24 cellular contexts compared by ENCODE assay signal in the genomic region with DNA sequence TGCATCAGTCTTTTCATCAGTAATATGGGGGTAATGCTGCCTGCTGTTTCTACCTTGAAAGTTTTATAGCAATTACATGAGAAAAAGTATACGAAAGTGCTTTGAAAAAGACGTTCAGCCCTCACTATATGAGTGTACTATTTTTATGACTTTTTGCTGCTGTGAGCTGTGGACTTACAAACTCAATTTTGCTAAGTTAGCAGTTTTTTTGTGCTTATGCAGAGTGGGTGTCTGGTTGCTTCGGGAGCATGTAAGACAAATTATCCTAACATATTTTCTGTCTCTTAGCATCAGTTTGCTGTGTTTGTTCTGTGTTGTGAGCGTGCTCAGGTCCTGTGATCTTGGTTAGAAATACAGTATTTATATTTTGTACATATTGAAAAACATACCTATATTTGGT.
DNase-seq lines count a peak whose midpoint lies in the region; ATAC-seq, FAIRE-seq and TF ChIP-seq lines count a peak whose summit lies in the region.
"Had no signal": no experiment of that assay in that cellular context is flagged by ENCODE, and none has a peak within 500 bp of the region (broad histone marks: within the 10 kb centered on the region; RNA-seq: fewer than 3 reads in every experiment).

No MANE protein-coding gene starts in this region.

- no peaks in the 10 kb centered on the region for H3K23me2 ChIP-seq in H1 (ENCODE audit: low read depth, low read length)

- H3K27ac ChIP-seq in HepG2 (ENCODE audit: extremely low read length, insufficient read depth, low read length) (no peak overlapping the region), right lobe of liver (no peak overlapping the region), IMR-90 (ENCODE audit: insufficient read depth, low read length) (no peak overlapping the region), H1 (ENCODE audit: low read depth, low read length) (no peak overlapping the region)
- H3K27ac ChIP-seq: BLaER1 treated with 17β-estradiol and CSF1 and Interleukin-3, amounts not matched to agents 10 nM and 100 nM; C4-2B had no signal

- H4K8ac ChIP-seq in IMR-90 (ENCODE audit: low read depth in 2 of 2, low read length in 2 of 2): no peak overlapping the region
- no peak overlapping the region for H4K8ac ChIP-seq in H1 (ENCODE audit: extremely low read depth, insufficient read depth, low read length)

- H3K79me2 ChIP-seq in HepG2 (ENCODE audit: insufficient read depth, low read length) (no peaks in the 10 kb centered on the region), H1 (ENCODE audit: control insufficient read depth in 1 of 2, insufficient read depth in 2 of 2, low read length in 2 of 2) (no peaks in the 10 kb centered on the region)

- peaks cover 13% of the 10 kb centered on the region for H3K4me1 Mint-ChIP-seq in nephron
- H3K4me1 Mint-ChIP-seq: B cell had no signal

- H4K91ac ChIP-seq in IMR-90 (ENCODE audit: insufficient read depth, low read depth, low read length): no peak overlapping the region
- H4K91ac ChIP-seq in H1 (replicated peaks; ENCODE audit: insufficient read length, low read length): no peak overlapping the region

- dilution Hi-C loops in IMR-90 (cut with HindIII; ENCODE audit: low sequenced_read_pairs, unreplicated experiment): no loop called here

- no peak overlapping the region for H3K23ac ChIP-seq in IMR-90 (ENCODE audit: low read depth, low read length)
- no peak overlapping the region for H3K23ac ChIP-seq in H1 (ENCODE audit: insufficient read length)

- H3K4me1 ChIP-seq in HepG2 (ENCODE audit: insufficient read depth, low read length): no peaks in the 10 kb centered on the region
- H3K4me1 ChIP-seq in right lobe of liver: no peaks in the 10 kb centered on the region
- H3K4me1 ChIP-seq in IMR-90 (ENCODE audit: control insufficient read depth, insufficient read depth, low read length): no peaks in the 10 kb centered on the region
- peaks cover 7 to 20% (median 10%) of the 10 kb centered on the region in 4 experiments; a peak in 6 of 7 replicates for H3K4me1 ChIP-seq in H1 (replicated peaks in 1 of 4; ENCODE audit: control insufficient read depth in 3 of 4, insufficient read depth in 4 of 4, low read length in 3 of 4)
- H3K4me1 ChIP-seq: BLaER1 treated with 17β-estradiol and CSF1 and Interleukin-3, amounts not matched to agents 10 nM and 100 nM; Caco-2 had no signal

- no peak overlapping the region for H2BK15ac ChIP-seq in IMR-90 (ENCODE audit: low read depth, low read length)
- H2BK15ac ChIP-seq in H1 (ENCODE audit: low read length): no peak overlapping the region

- 4% methylated on average over 4 of the region's 4 CpGs for WGBS in HepG2 (ENCODE audit: low lambda C conversion rate)
- 55% methylated on average over 4 of the region's 4 CpGs for WGBS in right lobe of liver (ENCODE audit: insufficient coverage, low coverage, low lambda C conversion rate, missing lambda C conversion rate)
- WGBS in IMR-90 (ENCODE audit: extremely low coverage in 2 of 2, insufficient read length in 1 of 2), 2 experiments: no CpG with 5 or more reads among the region's 4 CpGs
- 85% methylated on average over 4 of the region's 4 CpGs; no CpG with 5 or more reads in 1 of the 2 experiments for WGBS in H1 (ENCODE audit: extremely low coverage in 1 of 2, insufficient coverage in 1 of 2, insufficient read length in 1 of 2, insufficient replicate concordance in 2 of 2, low coverage in 1 of 2, low lambda C conversion rate in 2 of 2, missing lambda C conversion rate in 1 of 2), 2 experiments

- H2AK5ac ChIP-seq in IMR-90 (ENCODE audit: low read depth, low read length) (no peak overlapping the region), H1 (ENCODE audit: low read depth, low read length) (no peak overlapping the region)

- H3K4me3 ChIP-seq in HepG2 (replicated peaks in 1 of 3; ENCODE audit: insufficient read depth in 1 of 3, low read depth in 2 of 3, low read length in 3 of 3): no peak overlapping the region
- no peak overlapping the region for H3K4me3 ChIP-seq in right lobe of liver
- H3K4me3 ChIP-seq in IMR-90 (ENCODE audit: insufficient read depth, low read depth, low read length): no peak overlapping the region
- H3K4me3 ChIP-seq in H1 (ENCODE audit: extremely low read depth in 1 of 4, insufficient read depth in 2 of 4, low read depth in 3 of 4, low read length in 4 of 4): no peak overlapping the region
- no peak overlapping the region for H3K4me3 ChIP-seq in foreskin fibroblast (ENCODE audit: low read depth in 1 of 2, low read length in 2 of 2)
- H3K4me3 ChIP-seq: BLaER1 treated with 17β-estradiol and CSF1 and Interleukin-3, amounts not matched to agents 10 nM and 100 nM had no signal

- H2BK12ac ChIP-seq in H1 (ENCODE audit: low read depth, low read length): no peak overlapping the region

- H2BK120ac ChIP-seq in IMR-90 (ENCODE audit: low read depth, low read length) (no peak overlapping the region), H1 (replicated peaks; ENCODE audit: low read depth, low read length) (no peak overlapping the region)

- TF ChIP-seq RAD21 in HepG2 (CRISPR knock-in tag; IDR thresholded peaks at IDR 0.05) (no peak), IMR-90 (IDR thresholded peaks at IDR 0.05; ENCODE audit: low read length) (no peak), H1 (IDR thresholded peaks at IDR 0.05 in 1 of 2, conservative IDR thresholded peaks at IDR 0.05 in 1 of 2; ENCODE audit: low read depth in 2 of 2, low read length in 2 of 2) (no peak)

- TF ChIP-seq EP300 in HepG2 (IDR thresholded peaks at IDR 0.05; ENCODE audit: low read depth in 2 of 2, low read length in 2 of 2) (no peak), HepG2 (CRISPR knock-in tag; IDR thresholded peaks at IDR 0.05; ENCODE audit: borderline replicate concordance) (no peak), H1 (IDR thresholded peaks at IDR 0.05; ENCODE audit: borderline replicate concordance in 1 of 2, low read depth in 2 of 2, low read length in 2 of 2) (no peak)

- no peak for FAIRE-seq in HepG2 (lab: Jason Lieb, UNC)
- FAIRE-seq in H1 (lab: Jason Lieb, UNC): no peak
- FAIRE-seq: A204.1, D721Med, G401.6, GM12891, GM19239 had no signal

- CTCF ChIA-PET in HepG2 (lab: Yijun Ruan, JAX; ENCODE audit: low intra/inter-chr PET ratio, low total read pairs): no interaction called here
- CTCF ChIA-PET in IMR-90 (lab: Yijun Ruan, JAX): no interaction called here
- CTCF ChIA-PET in H1 (lab: Charles Lee; ENCODE audit: partially characterized antibody): interaction anchor here (1.5 kb wide), 1 partner anchor 9 kb away, joined by 5 read pairs; no protein-coding TSS in a partner anchor

- no peaks in the 10 kb centered on the region for H3K36me3 ChIP-seq in HepG2 (replicated peaks in 1 of 2; ENCODE audit: control insufficient read depth in 1 of 2, insufficient read depth in 2 of 2, low read length in 2 of 2)
- no peaks in the 10 kb centered on the region for H3K36me3 ChIP-seq in right lobe of liver
- H3K36me3 ChIP-seq in IMR-90 (ENCODE audit: control insufficient read depth, insufficient read depth, low read length): no peaks in the 10 kb centered on the region
- no peaks in the 10 kb centered on the region for H3K36me3 ChIP-seq in H1 (ENCODE audit: control insufficient read depth in 2 of 4, insufficient read depth in 4 of 4, low read length in 3 of 4)
- H3K36me3 ChIP-seq: BLaER1 treated with 17β-estradiol and CSF1 and Interleukin-3, amounts not matched to agents 10 nM and 100 nM had no signal

- H3K9me3 Mint-ChIP-seq in nephron: no peaks in the 10 kb centered on the region
- H3K9me3 Mint-ChIP-seq: CD4-positive, alpha-beta T cell; CD8-positive, alpha-beta T cell had no signal

- H2AK9ac ChIP-seq in IMR-90 (replicated peaks; ENCODE audit: low read depth, low read length, poor library complexity): no peak overlapping the region

- H3K56ac ChIP-seq in IMR-90 (ENCODE audit: extremely low read depth, insufficient read depth, low read length) (no peak overlapping the region), H1 (replicated peaks; ENCODE audit: insufficient read length, low read depth, low read length) (no peak overlapping the region)

- in situ Hi-C loops in HepG2 (cut with HindIII; ENCODE audit: extremely low pct_ligation_motif_present, low pct_unique_long_range_greater_than_20kb) (no loop called here), IMR-90 (cut with MboI; ENCODE audit: low sequenced_read_pairs) (no loop called here)

- no peak overlapping the region for H3K4me2 ChIP-seq in HepG2 (ENCODE audit: low read depth, low read length)
- no peak overlapping the region for H3K4me2 ChIP-seq in IMR-90 (ENCODE audit: low read depth, low read length)
- H3K4me2 ChIP-seq in H1 (ENCODE audit: insufficient read depth in 1 of 2, low read depth in 2 of 2, low read length in 2 of 2): peak overlapping the region in 1 of 2 experiments; percentile 53; a peak in 1 of 4 replicates
- H3K4me2 ChIP-seq: BLaER1 treated with 17β-estradiol and CSF1 and Interleukin-3, amounts not matched to agents 10 nM and 100 nM had no signal

- H3K36me3 Mint-ChIP-seq in nephron (ENCODE audit: low read depth): no peaks in the 10 kb centered on the region
- H3K36me3 Mint-ChIP-seq: CD8-positive, alpha-beta T cell had no signal

- ATAC-seq in HepG2 (no peak), right lobe of liver (no peak), IMR-90 (ENCODE audit: low read depth) (no peak), omental fat pad (ENCODE audit: low FRiP score) (no peak)
- ATAC-seq: CD8-positive, alpha-beta T cell had no signal

- H2BK20ac ChIP-seq in IMR-90 (ENCODE audit: low read depth, low read length): no peak overlapping the region
- H2BK20ac ChIP-seq in H1 (ENCODE audit: low read length): no peak overlapping the region

- H3K9me3 ChIP-seq in HepG2 (ENCODE audit: low read length): no peaks in the 10 kb centered on the region
- no peaks in the 10 kb centered on the region for H3K9me3 ChIP-seq in right lobe of liver
- H3K9me3 ChIP-seq in IMR-90 (ENCODE audit: control insufficient read depth, insufficient read depth, low read length): no peaks in the 10 kb centered on the region
- no peaks in the 10 kb centered on the region for H3K9me3 ChIP-seq in H1 (ENCODE audit: insufficient read depth in 2 of 2, low read depth in 1 of 2, low read length in 1 of 2)
- H3K9me3 ChIP-seq: Caco-2 had no signal

- no TSS peak for BruUV-seq in HepG2 (replicated peaks; lab: Mats Ljungman, UMichigan)
- BruUV-seq in IMR-90 (replicated peaks; lab: Mats Ljungman, UMichigan): no TSS peak

- peak overlapping the region in 1 of 3 experiments; percentile 27 for H3K4me3 Mint-ChIP-seq in nephron
- H3K4me3 Mint-ChIP-seq: B cell; CD4-positive, alpha-beta T cell; CD8-positive, alpha-beta T cell had no signal

- no peak overlapping the region for H2BK5ac ChIP-seq in IMR-90 (ENCODE audit: low read depth, low read length, poor library complexity, severe bottlenecking)
- no peak overlapping the region for H2BK5ac ChIP-seq in H1 (ENCODE audit: low read depth, low read length)

- POLR2A ChIA-PET in HepG2 (lab: Yijun Ruan, JAX) (no interaction called here), IMR-90 (lab: Charles Lee; ENCODE audit: unreplicated experiment) (no interaction called here), H1 (lab: Charles Lee; ENCODE audit: partially characterized antibody) (no interaction called here)

- no peak for TF ChIP-seq CTCF in HepG2 (CRISPR knock-in tag; IDR thresholded peaks at IDR 0.05)
- TF ChIP-seq CTCF in right lobe of liver (IDR thresholded peaks at IDR 0.05): no peak
- TF ChIP-seq CTCF in IMR-90 (conservative IDR thresholded peaks at IDR 0.05; ENCODE audit: low read depth, low read length): no peak
- TF ChIP-seq CTCF in H1 (IDR thresholded peaks at IDR 0.05; ENCODE audit: control extremely low read depth in 1 of 3, insufficient read depth in 1 of 3, low read depth in 1 of 3, low read length in 3 of 3): no peak
- no peak for TF ChIP-seq CTCF in nephron (IDR thresholded peaks at IDR 0.05; ENCODE audit: unreplicated experiment in 3 of 3)
- TF ChIP-seq CTCF in omental fat pad (IDR thresholded peaks at IDR 0.05): no peak
- no peak for TF ChIP-seq CTCF in foreskin fibroblast (IDR thresholded peaks at IDR 0.05; ENCODE audit: low read depth, low read length)

- H3K14ac ChIP-seq in IMR-90 (replicated peaks; ENCODE audit: low read depth, low read length) (no peak overlapping the region), H1 (ENCODE audit: insufficient read length) (no peak overlapping the region)

- peak overlapping the region in 2 of 3 experiments; percentile 84 to 86 for H3K27ac Mint-ChIP-seq in nephron
- H3K27ac Mint-ChIP-seq: B cell; CD4-positive, alpha-beta T cell; CD8-positive, alpha-beta T cell had no signal

- intact Hi-C loops in HepG2 (cut with micrococcal nuclease; ENCODE audit: unreplicated experiment) (no loop called here), right lobe of liver (cut with DNase I) (no loop called here), IMR-90 (cut with micrococcal nuclease) (no loop called here), posterior cingulate gyrus (cut with DNase I) (no loop called here)

- no peak overlapping the region for H3K4ac ChIP-seq in IMR-90 (ENCODE audit: low read depth, low read length)
- H3K4ac ChIP-seq in H1 (replicated peaks; ENCODE audit: insufficient read length, low read depth, low read length): no peak overlapping the region

- DNase-seq in HepG2 (ENCODE audit: low spot score) (no peak), right lobe of liver (no peak), IMR-90 (no peak), H1 (ENCODE audit: low read depth in 1 of 2, low spot score in 2 of 2) (no peak), omental fat pad (ENCODE audit: low spot score) (no peak), posterior cingulate gyrus (no peak), foreskin fibroblast (no peak)
- DNase-seq: 8988T; AML-193; Caco-2; Calu3; CD4-positive, alpha-beta T cell; CD8-positive, alpha-beta T cell; DMS79 treated with DMSO at 0.1 percent for 48 hours; GF-D8 had no signal

- no peak overlapping the region for H3K9ac ChIP-seq in HepG2 (ENCODE audit: insufficient read depth, low read depth, low read length)
- H3K9ac ChIP-seq in IMR-90 (ENCODE audit: low read depth, low read length): no peak overlapping the region
- no peak overlapping the region for H3K9ac ChIP-seq in H1 (replicated peaks in 1 of 4; ENCODE audit: extremely low read depth in 1 of 4, low read depth in 3 of 4, low read length in 3 of 4)
- H3K9ac ChIP-seq: BLaER1 treated with 17β-estradiol and CSF1 and Interleukin-3, amounts not matched to agents 10 nM and 100 nM had no signal

- H3K79me1 ChIP-seq in IMR-90 (ENCODE audit: low read depth in 1 of 2, low read length in 2 of 2) (no peaks in the 10 kb centered on the region), H1 (ENCODE audit: low read depth, low read length) (no peaks in the 10 kb centered on the region)

- H2AFZ ChIP-seq in HepG2 (ENCODE audit: low read length) (no peak overlapping the region), IMR-90 (replicated peaks; ENCODE audit: low read length, poor library complexity) (no peak overlapping the region), H1 (ENCODE audit: low read length) (no peak overlapping the region)

- H3K18ac ChIP-seq in IMR-90 (ENCODE audit: low read depth, low read length): no peak overlapping the region
- H3K18ac ChIP-seq in H1 (ENCODE audit: extremely low read depth, low read length): no peak overlapping the region; the same call in 1 of the 2 replicates

- no peaks in the 10 kb centered on the region for H3K9me1 ChIP-seq in IMR-90 (ENCODE audit: insufficient read depth, low read length)

- H3K27me3 ChIP-seq in HepG2 (ENCODE audit: control insufficient read depth in 1 of 2, insufficient read depth in 2 of 2, low read length in 2 of 2) (peaks cover 0 to 3% of the 10 kb centered on the region in 2 experiments; a peak in 1 of 5 replicates), right lobe of liver (no peaks in the 10 kb centered on the region), IMR-90 (ENCODE audit: control insufficient read depth, insufficient read depth, low read length) (no peaks in the 10 kb centered on the region), H1 (replicated peaks in 1 of 4; ENCODE audit: control insufficient read depth in 3 of 4, extremely low read depth in 1 of 4, insufficient read depth in 3 of 4, low read length in 3 of 4) (no peaks in the 10 kb centered on the region)
- H3K27me3 ChIP-seq: BLaER1 treated with 17β-estradiol and CSF1 and Interleukin-3, amounts not matched to agents 10 nM and 100 nM had no signal

- no peak overlapping the region for H4K5ac ChIP-seq in IMR-90 (ENCODE audit: low read depth, low read length)
- no peak overlapping the region for H4K5ac ChIP-seq in H1 (ENCODE audit: insufficient read length, low read depth, low read length)

- no peaks in the 10 kb centered on the region for H3K27me3 Mint-ChIP-seq in nephron (ENCODE audit: low read depth)
- H3K27me3 Mint-ChIP-seq: B cell had no signal

- TF ChIP-seq POLR2A in HepG2 (IDR thresholded peaks at IDR 0.05; ENCODE audit: insufficient read depth in 1 of 2, low read depth in 2 of 2, low read length in 2 of 2): no peak
- TF ChIP-seq POLR2A in right lobe of liver (IDR thresholded peaks at IDR 0.05): no peak
- TF ChIP-seq POLR2A in IMR-90 (IDR thresholded peaks at IDR 0.05; ENCODE audit: low read depth, low read length): no peak
- no peak for TF ChIP-seq POLR2A in H1 (IDR thresholded peaks at IDR 0.05; ENCODE audit: control extremely low read depth in 1 of 2, low read depth in 2 of 2, low read length in 2 of 2)

- no peaks in the 10 kb centered on the region for H4K20me1 ChIP-seq in HepG2 (ENCODE audit: insufficient read depth, low read length)
- H4K20me1 ChIP-seq in IMR-90 (ENCODE audit: insufficient read depth, low read length): no peaks in the 10 kb centered on the region
- H4K20me1 ChIP-seq in H1 (replicated peaks in 1 of 2; ENCODE audit: control insufficient read depth in 1 of 2, insufficient read depth in 2 of 2, low read length in 2 of 2): no peaks in the 10 kb centered on the region
- H4K20me1 ChIP-seq: BLaER1 treated with 17β-estradiol and CSF1 and Interleukin-3, amounts not matched to agents 10 nM and 100 nM had no signal

Comparison
In these comparisons a context has a peak if more than half of its experiments do, and no peak if none do; other contexts are left out.
1. Of the 41 proteins assayed by ChIP-seq in both HepG2 and H1: peak only in HepG2: none; only in H1: none; in both: MAFK; in neither: 40.